Comparison of ENCODE assay signal across 10 cellular contexts in genomic region chr13:80359459-80360297, GRCh38. TPM values are rescaled to one million over a fixed set of nuclear protein-coding genes. Genes with fewer than 3 reads are reported as not detected.
DNase-seq lines count a peak whose midpoint lies in the region; ATAC-seq and TF ChIP-seq lines count a peak whose summit lies in the region.
"Had no signal": no experiment of that assay in that cellular context is flagged by ENCODE, and none has a peak within 500 bp of the region (broad histone marks: within the 10 kb centered on the region; RNA-seq: fewer than 3 reads in every experiment).

No MANE protein-coding gene starts in this region.

- in situ Hi-C loops in Caki2 (cut with HindIII; ENCODE audit: low pct_unique_long_range_greater_than_20kb, low sequenced_read_pairs): no loop called here

- no peaks in the 10 kb centered on the region for H3K27me3 ChIP-seq in adipocyte (replicated peaks; ENCODE audit: control insufficient read depth, insufficient read depth, low read length)

- DNase-seq in Caki2 (ENCODE audit: low read depth) (peak; percentile 7), NCI-H1092 (lab: John Stamatoyannopoulos, UW) (peak; percentile 63), adipocyte (ENCODE audit: low read depth) (peak; percentile 43), iPS-NIHi7 (ENCODE audit: extremely low spot score) (peak; percentile 67), HFFc6 (no peak), HPDE6-E6E7 (ENCODE audit: extremely low spot score) (no peak)
- DNase-seq: small intestine had no signal

- H3K4me1 Mint-ChIP-seq in HFFc6 (ENCODE audit: low read depth): peaks cover 26% of the 10 kb centered on the region

- peak overlapping the region; percentile 52 for H3K9ac ChIP-seq in adipocyte (ENCODE audit: low read length)

- ATAC-seq in GM19467 (IDR thresholded peaks at IDR 0.05; ENCODE audit: unreplicated experiment) (no peak), GM21528 (IDR thresholded peaks at IDR 0.05; ENCODE audit: low FRiP score, unreplicated experiment) (no peak)

- TF ChIP-seq CTCF in HFFc6 (IDR thresholded peaks at IDR 0.05): no peak

- H3K4me3 Mint-ChIP-seq in HFFc6: no peak overlapping the region
- H3K4me3 Mint-ChIP-seq: IgD-negative memory B cell had no signal

- H3K36me3 ChIP-seq in adipocyte (ENCODE audit: control insufficient read depth, insufficient read depth, low read length, severe bottlenecking): no peaks in the 10 kb centered on the region

- no peaks in the 10 kb centered on the region for H3K9me3 Mint-ChIP-seq in HFFc6
- H3K9me3 Mint-ChIP-seq: IgD-negative memory B cell had no signal

- peaks cover 27% of the 10 kb centered on the region for H3K4me1 ChIP-seq in adipocyte (ENCODE audit: control insufficient read depth, insufficient read depth, low read length)

- H3K27ac Mint-ChIP-seq in HFFc6: no peak overlapping the region
- H3K27ac Mint-ChIP-seq: IgD-negative memory B cell had no signal

- H3K27me3 Mint-ChIP-seq in HFFc6 (ENCODE audit: insufficient read depth): no peaks in the 10 kb centered on the region

- H3K9me3 ChIP-seq in adipocyte (ENCODE audit: control insufficient read depth, low read length): no peaks in the 10 kb centered on the region

- no peak overlapping the region for H3K4me3 ChIP-seq in adipocyte (ENCODE audit: low read length)

- no peaks in the 10 kb centered on the region for H3K36me3 Mint-ChIP-seq in HFFc6 (ENCODE audit: low read depth)
- H3K36me3 Mint-ChIP-seq: IgD-negative memory B cell had no signal

RNA-seq across cellular contexts. Expression of gene SPRY2, which starts 18.8 kb away (rescaled TPM):
- 1.2 and 9.2 TPM in 2 replicates for total RNA-seq in Caki2 (2014; rRNA removed; shearing (Covaris generic); ENCODE audit: low replicate concordance)
- total RNA-seq in HFFc6 (2021; fragmentation: NEBNext Ultra II Directional; extraction: Animal tissue kit (Norgen Biotek cat#: 25700)): 10 to 100 TPM; 33.9 to 42.5 (median 41.5) TPM

Comparison
In these comparisons a context has a peak if more than half of its experiments do, and no peak if none do; other contexts are left out.
1. DNase-seq: peak in Caki2 (single experiment), NCI-H1092 (single experiment), adipocyte (single experiment) and iPS-NIHi7 (single experiment); none in HFFc6 (single experiment) and HPDE6-E6E7 (single experiment).